Comparison of ENCODE assay signal across 8 cellular contexts in the genomic region with DNA sequence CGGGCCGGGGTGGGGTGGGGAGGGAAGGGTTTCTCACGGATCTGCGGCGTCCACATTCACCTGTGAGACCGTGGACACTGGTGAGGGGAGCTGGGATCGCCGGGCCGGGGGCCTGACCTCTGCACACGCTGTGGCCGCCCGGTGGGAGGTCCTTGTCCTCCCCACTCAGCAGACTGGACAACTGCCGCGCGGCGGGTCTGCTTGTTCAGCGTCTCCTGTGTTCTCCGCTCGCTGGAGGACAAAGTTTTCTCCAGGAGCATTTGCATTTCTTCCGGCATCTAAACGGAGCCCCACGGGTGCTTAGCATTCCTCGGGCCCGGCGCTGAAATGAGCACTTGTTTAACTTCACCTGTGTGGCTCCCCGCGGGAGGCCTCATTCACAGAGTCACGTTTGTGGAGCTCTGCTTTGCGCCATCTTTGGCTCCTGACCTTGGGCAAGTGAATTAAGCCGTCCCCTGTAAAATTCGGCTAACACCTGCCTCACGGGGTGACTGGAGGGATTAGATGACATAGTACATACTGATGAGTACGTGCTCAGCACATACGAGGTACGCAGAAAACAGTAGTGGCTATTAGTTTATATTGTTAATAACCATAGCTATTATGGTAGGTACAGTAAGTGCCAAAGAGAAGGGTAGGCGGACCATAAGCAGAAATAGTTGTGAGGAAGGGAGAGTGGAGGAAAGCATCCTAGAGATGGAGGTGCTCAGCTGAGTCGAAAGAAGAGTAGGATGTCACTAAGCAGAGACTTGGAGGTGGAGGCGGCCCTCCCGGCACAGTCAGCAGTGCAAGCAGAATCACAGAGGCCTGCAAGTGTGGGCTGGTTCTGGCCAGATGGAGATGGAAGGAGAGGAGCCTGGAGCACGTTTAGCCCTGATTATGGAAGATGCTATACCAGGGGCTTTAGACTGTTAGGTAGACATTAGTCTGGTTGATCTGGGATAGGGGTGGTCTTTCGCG. TPM values are rescaled to one million over a fixed set of nuclear protein-coding genes. Genes with fewer than 3 reads are reported as not detected.
A peak's percentile ranks its signal among the peaks of the same experiment; 100 is the strongest.
DNase-seq lines count a peak whose midpoint lies in the region; ATAC-seq and TF ChIP-seq lines count a peak whose summit lies in the region.

No MANE protein-coding gene starts in this region.

- peaks cover 32% of the 10 kb centered on the region for H3K4me1 Mint-ChIP-seq in Caco-2 (ENCODE audit: low read depth, unreplicated experiment)

- POLR2A ChIA-PET in Caco-2 (lab: Charles Lee) = no interaction called here

- ATAC-seq in HG02759 (IDR thresholded peaks at IDR 0.05; ENCODE audit: unreplicated experiment) = peak; percentile 11

- no peaks in the 10 kb centered on the region for H3K9me3 ChIP-seq in Caco-2

- no peaks in the 10 kb centered on the region for H3K27me3 ChIP-seq in Caco-2 (replicated peaks; ENCODE audit: control insufficient read depth, insufficient read depth, low read length)

- H3K36me3 ChIP-seq in Caco-2 (ENCODE audit: control insufficient read depth, insufficient read depth, low read length) = 0 out of 2 replicates have a peak, but pooled peaks cover 3% of the 10 kb centered on the region

- H3K27ac Mint-ChIP-seq in Caco-2 (ENCODE audit: unreplicated experiment) = peak overlapping the region; percentile 97

- TF ChIP-seq CTCF in Caco-2 (IDR thresholded peaks at IDR 0.05; ENCODE audit: insufficient read depth in 1 of 2, low read depth in 1 of 2, low read length in 1 of 2, severe bottlenecking in 1 of 2, unreplicated experiment in 1 of 2) (no peak), fibroblast of the aortic adventitia (IDR thresholded peaks at IDR 0.05; ENCODE audit: insufficient read depth, low read length) (no peak)

- intact Hi-C loops in Caco-2 (cut with micrococcal nuclease; ENCODE audit: unreplicated experiment) = no loop called here

- CTCF ChIA-PET in Caco-2 (lab: Charles Lee) = interaction anchor here (0.5 to 1.1 kb wide), 4 partner anchors 32 to 205 kb away, joined by 3 to 6 read pairs (median 4); partner anchors contain the start of gene CDPF1

- peaks cover 87% of the 10 kb centered on the region for H3K36me3 Mint-ChIP-seq in Caco-2 (ENCODE audit: insufficient read depth, unreplicated experiment)

- TSS peak; percentile 15 for BruUV-seq in Caco-2 (replicated peaks; lab: Mats Ljungman, UMichigan)

- H3K4me3 Mint-ChIP-seq in Caco-2 (ENCODE audit: unreplicated experiment) = peak overlapping the region; percentile 78

- no peaks in the 10 kb centered on the region for H3K9me3 Mint-ChIP-seq in Caco-2 (ENCODE audit: unreplicated experiment)

- H3K4me1 ChIP-seq in Caco-2 = peaks cover 23% of the 10 kb centered on the region

- H3K4me3 ChIP-seq in Caco-2 (ENCODE audit: low read depth, low read length) = peak overlapping the region; percentile 82
- H3K4me3 ChIP-seq in fibroblast of the aortic adventitia (ENCODE audit: low read depth, low read length) = peak overlapping the region; percentile 85

- H3K27me3 Mint-ChIP-seq in Caco-2 (ENCODE audit: insufficient read depth, unreplicated experiment) = no peaks in the 10 kb centered on the region

- DNase-seq in Caco-2 = peak in 1 of 2 experiments; percentile 38
- peak; percentile 10 for DNase-seq in activated CD4-positive, alpha-beta T cell treated with anti-CD3 and anti-CD28 coated beads, Interleukin-2, amount 50 U/mL, for 1 hour
- peak; percentile 10 for DNase-seq in fibroblast of the aortic adventitia (ENCODE audit: low read depth)
- DNase-seq in occipital lobe (lab: John Stamatoyannopoulos, UW) = peak; percentile 31
- DNase-seq in NCI-H510A treated with DMSO at 0.1 percent for 48 hours (lab: John Stamatoyannopoulos, UW) = no peak
- DNase-seq in NOMO-1 (lab: John Stamatoyannopoulos, UW; ENCODE audit: unreplicated experiment in 2 of 2) = no peak
- no peak for DNase-seq in NCI-H2171 (lab: John Stamatoyannopoulos, UW)

RNA-seq across cellular contexts. Expression of gene TRMU, which starts 0.9 kb away (rescaled TPM):
- total RNA-seq in Caco-2 (2022) (73.9 and 78.4 TPM in 2 replicates), fibroblast of the aortic adventitia (ENCODE audit: low replicate concordance) (15.8 and 23.1 TPM in 2 replicates), occipital lobe (19.0 TPM)

RNA-seq across cellular contexts. Expression of gene GTSE1, which starts 39.7 kb away (rescaled TPM):
- 54.4 and 55.1 TPM in 2 replicates for total RNA-seq in Caco-2 (2022)
- 1.3 and 13.4 TPM in 2 replicates for total RNA-seq in fibroblast of the aortic adventitia (ENCODE audit: low replicate concordance)
- 1.1 TPM for total RNA-seq in occipital lobe

Comparison
In these comparisons a context has a peak if more than half of its experiments do, and no peak if none do; other contexts are left out.
1. DNase-seq: peak in activated CD4-positive, alpha-beta T cell treated with anti-CD3 and anti-CD28 coated beads, Interleukin-2, amount 50 U/mL, for 1 hour (single experiment), fibroblast of the aortic adventitia (single experiment) and occipital lobe (single experiment); none in NCI-H510A treated with DMSO at 0.1 percent for 48 hours (single experiment), NOMO-1 (0 of 2) and NCI-H2171 (single experiment).